In the genomic region with DNA sequence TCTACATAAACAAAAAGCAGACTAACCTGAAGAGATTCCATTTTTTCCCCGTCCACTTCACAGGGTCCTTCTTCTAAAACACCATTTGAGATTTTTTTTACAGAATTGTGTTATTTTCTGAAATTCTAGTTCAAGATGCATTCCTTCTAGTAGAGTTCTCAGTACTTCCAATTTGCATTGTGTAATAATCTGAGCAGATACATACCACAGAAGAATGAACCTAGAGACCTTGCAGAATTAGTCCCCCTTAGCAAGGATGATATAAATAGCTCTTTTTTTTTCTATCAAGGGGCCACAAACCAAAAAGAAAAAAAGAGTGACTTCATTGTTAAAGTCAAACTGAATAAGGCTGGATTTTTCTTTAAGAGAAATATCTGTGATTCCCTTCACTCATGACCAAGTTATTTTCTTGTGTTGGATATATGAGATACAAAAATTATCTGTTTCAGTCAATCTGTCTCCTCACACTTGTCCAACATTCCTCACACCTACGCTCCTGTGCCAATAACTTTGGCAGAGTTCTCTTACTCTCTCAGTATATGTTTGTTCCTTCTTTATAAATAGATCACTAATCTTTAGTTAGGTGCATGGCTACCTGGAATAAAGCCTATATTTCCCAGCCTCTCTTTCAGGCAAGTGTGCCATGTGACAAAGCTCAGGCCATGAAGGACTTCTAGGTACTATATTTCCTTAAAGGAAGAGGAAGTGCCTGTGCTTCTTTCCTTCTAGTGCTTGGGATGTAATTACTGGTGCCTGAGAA, we compare ENCODE assay signal across 22 cellular contexts.
A peak's percentile ranks its signal among the peaks of the same experiment; 100 is the strongest.
DNase-seq lines count a peak whose midpoint lies in the region; ATAC-seq and TF ChIP-seq lines count a peak whose summit lies in the region.
"Had no signal": no experiment of that assay in that cellular context is flagged by ENCODE, and none has a peak within 500 bp of the region (broad histone marks: within the 10 kb centered on the region; RNA-seq: fewer than 3 reads in every experiment).

No MANE protein-coding gene starts in this region.

- no peaks in the 10 kb centered on the region for H3K9me3 Mint-ChIP-seq in osteocyte (ENCODE audit: unreplicated experiment)
- H3K9me3 Mint-ChIP-seq: activated naive CD4-positive, alpha-beta T cell treated with anti-CD3 and anti-CD28 coated beads, Interleukin-2, amount 50 U/mL, for 24 hours; endodermal cell; T-helper 1 cell treated with Interleukin-12 subunit alpha and Interleukin-12 subunit beta and Interleukin-4 antibody, amounts not matched to agents 30 μg/mL and 1 μg/mL, for 36 hours had no signal

- H3K4me3 Mint-ChIP-seq in osteocyte (ENCODE audit: unreplicated experiment) = no peak overlapping the region
- H3K4me3 Mint-ChIP-seq: activated naive CD4-positive, alpha-beta T cell treated with anti-CD3 and anti-CD28 coated beads, Interleukin-2, amount 50 U/mL, for 24 hours; B cell; endodermal cell; naive thymus-derived CD8-positive, alpha-beta T cell; T-helper 1 cell treated with Interleukin-12 subunit alpha and Interleukin-12 subunit beta and Interleukin-4 antibody, amounts not matched to agents 30 μg/mL and 1 μg/mL, for 36 hours had no signal

- H3K4me3 ChIP-seq in LNCaP clone FGC (ENCODE audit: low read depth, low read length) (no peak overlapping the region), right cardiac atrium (ENCODE audit: low read length) (no peak overlapping the region)
- H3K4me3 ChIP-seq: esophagus squamous epithelium, upper lobe of left lung had no signal

- TF ChIP-seq CTCF in 22Rv1 (IDR thresholded peaks at IDR 0.05) = no peak
- no peak for TF ChIP-seq CTCF in LNCaP clone FGC (IDR thresholded peaks at IDR 0.05; ENCODE audit: control insufficient read depth, extremely low read depth, insufficient read depth)
- TF ChIP-seq CTCF in osteocyte (IDR thresholded peaks at IDR 0.05) = no peak

- 36% methylated on average over 2 of the region's 2 CpGs for WGBS in right cardiac atrium

- peaks cover 9% of the 10 kb centered on the region for H3K27me3 Mint-ChIP-seq in osteocyte (ENCODE audit: unreplicated experiment)
- H3K27me3 Mint-ChIP-seq: activated naive CD4-positive, alpha-beta T cell treated with anti-CD3 and anti-CD28 coated beads, Interleukin-2, amount 50 U/mL, for 24 hours; B cell had no signal

- peak; percentile 42 to 79 for ATAC-seq in right cardiac atrium
- no peak for ATAC-seq in GM21526 (IDR thresholded peaks at IDR 0.05; ENCODE audit: low FRiP score, unreplicated experiment)
- ATAC-seq: left colon; naive thymus-derived CD8-positive, alpha-beta T cell had no signal

- no peaks in the 10 kb centered on the region for H3K4me1 ChIP-seq in right cardiac atrium (ENCODE audit: control insufficient read depth, insufficient read depth, low read length)
- H3K4me1 ChIP-seq: esophagus squamous epithelium had no signal

- no peaks in the 10 kb centered on the region for H3K27me3 ChIP-seq in right cardiac atrium (ENCODE audit: control insufficient read depth, insufficient read depth)
- H3K27me3 ChIP-seq: esophagus squamous epithelium, upper lobe of left lung had no signal

- intact Hi-C loops in right cardiac atrium (cut with DNase I) = no loop called here

- H3K27ac ChIP-seq in 22Rv1 = peak overlapping the region; percentile 92
- H3K27ac ChIP-seq in right cardiac atrium (ENCODE audit: low read length) = peak overlapping the region; percentile 54
- H3K27ac ChIP-seq: esophagus squamous epithelium, upper lobe of left lung had no signal

- H3K9me3 ChIP-seq in right cardiac atrium (ENCODE audit: control insufficient read depth, low read length) = no peaks in the 10 kb centered on the region
- H3K9me3 ChIP-seq: esophagus squamous epithelium, upper lobe of left lung had no signal

- peaks cover 7% of the 10 kb centered on the region for H3K4me1 Mint-ChIP-seq in osteocyte (ENCODE audit: unreplicated experiment)
- H3K4me1 Mint-ChIP-seq: activated naive CD4-positive, alpha-beta T cell treated with anti-CD3 and anti-CD28 coated beads, Interleukin-2, amount 50 U/mL, for 24 hours; B cell; endodermal cell had no signal

- no peaks in the 10 kb centered on the region for H3K36me3 Mint-ChIP-seq in osteocyte (ENCODE audit: unreplicated experiment)
- H3K36me3 Mint-ChIP-seq: activated naive CD4-positive, alpha-beta T cell treated with anti-CD3 and anti-CD28 coated beads, Interleukin-2, amount 50 U/mL, for 24 hours had no signal

- DNase-seq in LNCaP clone FGC (ENCODE audit: low read depth) (peak; percentile 91), cerebellar cortex (ENCODE audit: low spot score) (peak; percentile 22), right cardiac atrium (no peak), osteocyte (ENCODE audit: extremely low spot score, unreplicated experiment) (no peak), NCI-H748 (lab: John Stamatoyannopoulos, UW; ENCODE audit: unreplicated experiment) (no peak), HCEC 1CT (no peak)
- DNase-seq: activated CD4-positive, alpha-beta T cell treated with anti-CD3 and anti-CD28 coated beads for 4 hours; COR-L47; endodermal cell; esophagus squamous epithelium; left colon; naive thymus-derived CD8-positive, alpha-beta T cell; NCI-H1694; SHP77 treated with DMSO at 0.1 percent for 48 hours; stimulated activated CD4-positive, alpha-beta T cell treated with anti-CD3 and anti-CD28 coated beads, Interleukin-15, amount 100 ng/mL, for 24 hours; stimulated activated CD8-positive, alpha-beta memory T cell treated with anti-CD3 and anti-CD28 coated beads, Interleukin-4, amount 100 ng/mL, for 48 hours; upper lobe of left lung had no signal

- H3K27ac Mint-ChIP-seq in osteocyte (ENCODE audit: unreplicated experiment) = no peak overlapping the region
- H3K27ac Mint-ChIP-seq: activated naive CD4-positive, alpha-beta T cell treated with anti-CD3 and anti-CD28 coated beads, Interleukin-2, amount 50 U/mL, for 24 hours; B cell; endodermal cell; naive thymus-derived CD8-positive, alpha-beta T cell; T-helper 1 cell treated with Interleukin-12 subunit alpha and Interleukin-12 subunit beta and Interleukin-4 antibody, amounts not matched to agents 30 μg/mL and 1 μg/mL, for 36 hours had no signal

Comparison
In these comparisons a context has a peak if more than half of its experiments do, and no peak if none do; other contexts are left out.
1. DNase-seq: peak in LNCaP clone FGC (single experiment) and cerebellar cortex (single experiment); none in right cardiac atrium (0 of 3), osteocyte (single experiment), NCI-H748 (single experiment) and HCEC 1CT (single experiment).